7 cellular contexts compared by ENCODE assay signal in genomic region chr17:65198653-65199382, GRCh38.
DNase-seq lines count a peak whose midpoint lies in the region; ATAC-seq and TF ChIP-seq lines count a peak whose summit lies in the region.

No MANE protein-coding gene starts in this region.

- TF ChIP-seq EP300 in upper lobe of left lung (IDR thresholded peaks at IDR 0.05), result no peak

- TF ChIP-seq CTCF in OCI-LY1 (IDR thresholded peaks at IDR 0.05; ENCODE audit: low read length) (peak; percentile 83), upper lobe of left lung (IDR thresholded peaks at IDR 0.05) (peak; percentile 58 to 85 (median 83))

- H3K4me3 ChIP-seq in OCI-LY1 (ENCODE audit: low read depth, low read length, poor library complexity, severe bottlenecking) (no peak overlapping the region), upper lobe of left lung (no peak overlapping the region)

- in situ Hi-C loops in KBM-7 (cut with MboI; ENCODE audit: low pct_unique_long_range_greater_than_20kb, low sequenced_read_pairs), result loop anchor here (25.0 kb wide), 1 partner anchor 237 kb away; no protein-coding TSS in a partner anchor

- H3K9me3 ChIP-seq in OCI-LY1 (ENCODE audit: low read length), result no peaks in the 10 kb centered on the region
- H3K9me3 ChIP-seq in upper lobe of left lung, result no peaks in the 10 kb centered on the region

- WGBS in upper lobe of left lung, 2 donors, result 18 to 20% methylated on average over 7 of the region's 7 CpGs

- H4K20me1 ChIP-seq in OCI-LY1 (ENCODE audit: insufficient read depth, low read length), result no peaks in the 10 kb centered on the region

- H3K27ac ChIP-seq in OCI-LY1 (ENCODE audit: low read depth, low read length, poor library complexity, severe bottlenecking) (no peak overlapping the region), upper lobe of left lung (no peak overlapping the region)

- no peak overlapping the region for H3K9ac ChIP-seq in OCI-LY1 (ENCODE audit: low read length)

- no peaks in the 10 kb centered on the region for H3K36me3 ChIP-seq in OCI-LY1 (ENCODE audit: insufficient read depth, low read length)
- H3K36me3 ChIP-seq in upper lobe of left lung, result peaks cover 0 to 7% (median 3%) of the 10 kb centered on the region in 4 donors

- H3K4me2 ChIP-seq in OCI-LY1 (ENCODE audit: low read length), result no peak overlapping the region

- H3K9me2 ChIP-seq in OCI-LY1 (ENCODE audit: low read depth, low read length), result no peaks in the 10 kb centered on the region

- H3K4me1 ChIP-seq in OCI-LY1 (ENCODE audit: insufficient read depth, low read length, severe bottlenecking) (no peaks in the 10 kb centered on the region), upper lobe of left lung (peaks cover 0 to 4% (median 3%) of the 10 kb centered on the region in 4 donors)

- H2AFZ ChIP-seq in OCI-LY1 (ENCODE audit: low read length), result no peak overlapping the region

- DNase-seq in ELF-1 (ENCODE audit: low read depth, low spot score) (peak; percentile 64), KBM-7 (peak; percentile 84), cerebellum (ENCODE audit: low spot score) (peak; percentile 83), left lobe of liver (ENCODE audit: low spot score) (no peak), upper lobe of left lung (no peak), T-helper 9 cell (no peak)

- H3F3A ChIP-seq in OCI-LY1 (ENCODE audit: insufficient read depth, low read length), result no peaks in the 10 kb centered on the region

- TF ChIP-seq POLR2A in upper lobe of left lung (IDR thresholded peaks at IDR 0.05), result no peak

- no peaks in the 10 kb centered on the region for H3K79me2 ChIP-seq in OCI-LY1 (ENCODE audit: insufficient read depth, low read length)

- H3K27me3 ChIP-seq in OCI-LY1 (ENCODE audit: insufficient read depth, low read length) (no peaks in the 10 kb centered on the region), upper lobe of left lung (no peaks in the 10 kb centered on the region)

- ATAC-seq in left lobe of liver, result peak; percentile 91
- peak in 1 of 2 donors; percentile 71 for ATAC-seq in upper lobe of left lung (ENCODE audit: low FRiP score in 2 of 2)

Comparison
In these comparisons a context has a peak if more than half of its experiments do, and no peak if none do; other contexts are left out.
1. DNase-seq: peak in ELF-1 (single experiment), KBM-7 (single experiment) and cerebellum (single experiment); none in left lobe of liver (single experiment), upper lobe of left lung (0 of 2) and T-helper 9 cell (single experiment).